In the genomic region with DNA sequence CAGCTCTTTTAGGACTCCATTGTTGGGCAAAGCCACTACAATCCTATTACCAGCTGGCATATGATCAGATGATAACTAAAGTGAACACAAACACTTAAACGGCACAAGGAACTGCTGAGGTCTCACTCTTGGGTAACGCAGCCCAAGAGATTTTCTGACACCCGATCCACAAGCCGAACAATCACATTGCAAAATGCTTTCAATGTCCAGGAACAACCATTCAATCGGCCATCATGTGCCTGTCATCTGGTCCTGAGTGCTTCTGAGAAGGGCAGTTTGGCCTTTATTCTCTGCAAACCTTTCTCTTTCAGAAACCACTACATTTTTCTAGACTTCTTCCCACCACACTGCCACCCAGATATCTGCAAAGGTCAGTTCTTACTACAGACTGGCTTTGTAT, we compare ENCODE assay signal across 27 cellular contexts.
"Had no signal": no experiment of that assay in that cellular context is flagged by ENCODE, and none has a peak within 500 bp of the region (broad histone marks: within the 10 kb centered on the region; RNA-seq: fewer than 3 reads in every experiment).

No MANE protein-coding gene starts in this region.

- FAIRE-seq: bronchial epithelial cell, TTC549 had no signal

- H3K4me3 ChIP-seq: ascending aorta, body of pancreas, coronary artery, PC-9, SK-N-MC had no signal

- DNase-seq: activated B cell treated with CpG ODN at 0.5 μM for 24 hours; activated CD4-positive, alpha-beta memory T cell treated with anti-CD3 and anti-CD28 coated beads, Interleukin-2, amount 10 ng/mL, durations not matched to agents 7 days and 5 days; activated CD4-positive, alpha-beta T cell treated with anti-CD3 and anti-CD28 coated beads for 1 hour; activated CD4-positive, alpha-beta T cell treated with anti-CD3 and anti-CD28 coated beads, Interleukin-2, amount 50 U/mL, for 1 hour; activated CD8-positive, alpha-beta memory T cell treated with anti-CD3 and anti-CD28 coated beads, Interleukin-2, amount 50 U/mL, for 4 hours; activated gamma-delta T cell treated with Interleukin-2 at 50 U/mL for 16 hours; activated naive CD4-positive, alpha-beta T cell treated with anti-CD3 and anti-CD28 coated beads, Interleukin-2, amount 10 ng/mL, durations not matched to agents 7 days and 5 days; activated naive CD8-positive, alpha-beta T cell treated with anti-CD3 and anti-CD28 coated beads, Interleukin-2, amount 10 ng/mL, durations not matched to agents 7 days and 5 days; activated T-cell treated with anti-CD3 and anti-CD28 coated beads, Interleukin-2, amount 50 U/mL, for 72 hours; body of pancreas; central memory CD4-positive, alpha-beta T cell; Kasumi-1; KBM-7; NCI-H146; NCI-H1930; NCI-H226; NCI-H69; PC-9; SHP77 treated with DMSO at 0.1 percent for 48 hours; T-cell; T-helper 2 cell; T1000 had no signal

- H3K9me3 ChIP-seq: ascending aorta, body of pancreas had no signal

- H3K27ac ChIP-seq: ascending aorta, body of pancreas, coronary artery, PC-9, SK-N-MC had no signal

- H3K4me1 ChIP-seq: ascending aorta had no signal

- ATAC-seq: activated T-cell treated with anti-CD3 and anti-CD28 coated beads, Interleukin-2, amount 50 U/mL, for 72 hours; body of pancreas; T-cell had no signal

- H3K36me3 ChIP-seq: ascending aorta had no signal

- H3K27me3 ChIP-seq: ascending aorta, body of pancreas had no signal
